Comparison of ENCODE assay signal across 8 cellular contexts in the genomic region with DNA sequence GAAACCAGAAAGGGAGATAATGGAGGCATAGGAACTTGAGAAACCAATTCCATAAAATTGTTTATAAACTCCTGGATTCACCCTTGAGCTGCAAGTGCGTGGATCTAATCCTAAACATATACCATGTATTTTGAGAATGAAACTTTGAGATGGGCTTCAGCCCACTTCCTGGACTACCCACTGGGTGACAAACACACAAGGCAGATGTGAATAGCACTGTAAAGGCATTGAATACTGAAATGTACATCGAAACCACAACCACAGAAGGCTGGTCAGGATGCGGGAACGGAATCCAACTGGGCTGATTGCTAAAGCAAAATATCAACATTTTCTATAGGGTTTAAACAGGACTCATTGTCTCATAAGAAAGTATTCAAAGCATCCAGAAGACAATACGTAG.
"Had no signal": no experiment of that assay in that cellular context is flagged by ENCODE, and none has a peak within 500 bp of the region (broad histone marks: within the 10 kb centered on the region; RNA-seq: fewer than 3 reads in every experiment).

No MANE protein-coding gene starts in this region.

- H3K4me2 ChIP-seq: GM23338 had no signal

- H3K4me1 ChIP-seq: HAP-1 had no signal

- H3K27ac Mint-ChIP-seq: GM23338, HFFc6 had no signal

- H3K36me3 ChIP-seq: HAP-1 had no signal

- DNase-seq: HFFc6, IMR-90, KG1 had no signal

- H3K4me3 Mint-ChIP-seq: GM23338, HFFc6 had no signal

- H3K27ac ChIP-seq: HL-60 had no signal

- H3K4me3 ChIP-seq: GM23338, HAP-1, K562 had no signal

- H2AFZ ChIP-seq: GM23338 had no signal

- H3K4me1 Mint-ChIP-seq: GM23338 had no signal

- ATAC-seq: GM23338, HCT116, K562 had no signal
